10 cellular contexts compared by ENCODE assay signal in the genomic region with DNA sequence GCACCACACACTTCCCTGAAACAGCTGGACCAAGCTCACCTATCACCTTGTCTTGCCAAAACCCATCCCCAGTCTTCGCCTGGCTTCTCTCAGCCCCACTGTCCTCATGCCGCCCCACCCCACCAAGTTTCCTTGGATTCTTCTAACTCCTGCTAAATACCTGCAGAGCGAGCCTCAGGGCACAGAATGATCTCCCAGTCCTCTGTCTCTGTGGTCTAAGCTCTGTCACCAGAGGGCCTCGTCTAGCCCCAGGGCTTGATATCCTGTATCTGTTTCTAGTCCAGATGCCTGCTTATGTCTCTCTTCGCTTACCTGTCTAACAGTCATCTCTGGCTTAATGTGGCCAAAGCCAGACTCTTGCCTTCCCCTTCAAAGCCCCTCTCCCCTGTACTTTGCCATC. TPM values are rescaled to one million over a fixed set of nuclear protein-coding genes. Genes with fewer than 3 reads are reported as not detected.
DNase-seq lines count a peak whose midpoint lies in the region; ATAC-seq and TF ChIP-seq lines count a peak whose summit lies in the region.
"Had no signal": no experiment of that assay in that cellular context is flagged by ENCODE, and none has a peak within 500 bp of the region (broad histone marks: within the 10 kb centered on the region; RNA-seq: fewer than 3 reads in every experiment).

No MANE protein-coding gene starts in this region.

- no peak overlapping the region for H3K27ac ChIP-seq in Peyer's patch
- H3K27ac ChIP-seq in esophagus (ENCODE audit: low read depth in 2 of 2, low read length in 1 of 2) = peak overlapping the region; percentile 40 to 90
- H3K27ac ChIP-seq in skeletal muscle tissue (ENCODE audit: low read depth, low read length) = no peak overlapping the region

- H3K4me3 Mint-ChIP-seq in T-helper 1 cell treated with Interleukin-12 subunit alpha and Interleukin-12 subunit beta and Interleukin-4 antibody, amounts not matched to agents 30 μg/mL and 1 μg/mL, for 36 hours = no peak overlapping the region

- peaks cover 59% of the 10 kb centered on the region for H3K4me1 Mint-ChIP-seq in T-helper 1 cell treated with Interleukin-12 subunit alpha and Interleukin-12 subunit beta and Interleukin-4 antibody, amounts not matched to agents 30 μg/mL and 1 μg/mL, for 36 hours (ENCODE audit: low read depth)

- ATAC-seq in HG03175 (IDR thresholded peaks at IDR 0.05; ENCODE audit: unreplicated experiment) = no peak

- H3K4me1 ChIP-seq in Peyer's patch (peaks cover 12 to 70% (median 30%) of the 10 kb centered on the region in 4 donors), esophagus (ENCODE audit: control insufficient read depth in 2 of 2, insufficient read depth in 2 of 2, low read length in 1 of 2) (peaks cover 19 to 34% of the 10 kb centered on the region in 2 donors), skeletal muscle tissue (ENCODE audit: control insufficient read depth in 3 of 3, insufficient read depth in 3 of 3, low read length in 3 of 3) (peaks cover 58 to 72% (median 69%) of the 10 kb centered on the region in 3 donors)

- 75 to 80% methylated on average over 5 of the region's 5 CpGs for WGBS in esophagus, 2 donors

- DNase-seq in T-helper 1 cell (no peak), Peyer's patch (peak in 2 of 3 donors; percentile 36 to 46), GM19240 (ENCODE audit: insufficient read length, low spot score) (no peak), NCI-H1417 (lab: John Stamatoyannopoulos, UW) (no peak)
- DNase-seq: activated CD4-positive, CD25-positive, alpha-beta regulatory T cell; retina had no signal

- TF ChIP-seq CTCF in Peyer's patch (IDR thresholded peaks at IDR 0.05) = no peak

- H3K36me3 ChIP-seq in Peyer's patch = peaks cover 0 to 10% (median 0%) of the 10 kb centered on the region in 3 donors
- peaks cover 0 to 8% of the 10 kb centered on the region in 2 donors for H3K36me3 ChIP-seq in esophagus (ENCODE audit: control insufficient read depth in 2 of 2, insufficient read depth in 2 of 2, low read length in 1 of 2)
- peaks cover 2 to 11% (median 6%) of the 10 kb centered on the region in 3 donors for H3K36me3 ChIP-seq in skeletal muscle tissue (ENCODE audit: control insufficient read depth in 3 of 3, insufficient read depth in 3 of 3, low read length in 3 of 3)

- no peak for TF ChIP-seq POLR2A in Peyer's patch (IDR thresholded peaks at IDR 0.05)

- H3K27me3 Mint-ChIP-seq in T-helper 1 cell treated with Interleukin-12 subunit alpha and Interleukin-12 subunit beta and Interleukin-4 antibody, amounts not matched to agents 30 μg/mL and 1 μg/mL, for 36 hours (ENCODE audit: low read depth) = no peaks in the 10 kb centered on the region

- peaks cover 23% of the 10 kb centered on the region for H3K36me3 Mint-ChIP-seq in T-helper 1 cell treated with Interleukin-12 subunit alpha and Interleukin-12 subunit beta and Interleukin-4 antibody, amounts not matched to agents 30 μg/mL and 1 μg/mL, for 36 hours (ENCODE audit: low read depth)

- peak overlapping the region in 2 of 3 donors; percentile 10 to 57 for H3K9ac ChIP-seq in skeletal muscle tissue (ENCODE audit: low read depth in 1 of 3, low read length in 3 of 3)

- H3K9me3 ChIP-seq in Peyer's patch (no peaks in the 10 kb centered on the region), esophagus (ENCODE audit: control insufficient read depth in 2 of 2, insufficient read depth in 1 of 2, low read depth in 1 of 2, low read length in 1 of 2) (no peaks in the 10 kb centered on the region), skeletal muscle tissue (ENCODE audit: control insufficient read depth in 3 of 3, low read length in 3 of 3) (no peaks in the 10 kb centered on the region)

- H3K27ac Mint-ChIP-seq in T-helper 1 cell treated with Interleukin-12 subunit alpha and Interleukin-12 subunit beta and Interleukin-4 antibody, amounts not matched to agents 30 μg/mL and 1 μg/mL, for 36 hours = peak overlapping the region; percentile 60

- peaks cover 4% of the 10 kb centered on the region for H3K9me3 Mint-ChIP-seq in T-helper 1 cell treated with Interleukin-12 subunit alpha and Interleukin-12 subunit beta and Interleukin-4 antibody, amounts not matched to agents 30 μg/mL and 1 μg/mL, for 36 hours

- H3K27me3 ChIP-seq in Peyer's patch (no peaks in the 10 kb centered on the region), esophagus (ENCODE audit: control insufficient read depth in 1 of 2, insufficient read depth in 2 of 2, low read length in 2 of 2) (no peaks in the 10 kb centered on the region), skeletal muscle tissue (ENCODE audit: control insufficient read depth in 3 of 3, insufficient read depth in 3 of 3, low read length in 3 of 3) (no peaks in the 10 kb centered on the region)

- H3K4me3 ChIP-seq in Peyer's patch = no peak overlapping the region
- H3K4me3 ChIP-seq in esophagus (ENCODE audit: low read depth in 1 of 2, low read length in 2 of 2) = no peak overlapping the region
- no peak overlapping the region for H3K4me3 ChIP-seq in skeletal muscle tissue (ENCODE audit: low read length in 3 of 3)

RNA-seq across cellular contexts. Expression of a gene that starts 9.7 kb away (rescaled TPM):
- total RNA-seq in Peyer's patch = 10 to 100 TPM; 41.7 to 90.0 (median 59.2) TPM
- 10 to 100 TPM; 82.5 to 90.1 TPM for polyA plus RNA-seq in esophagus
- total RNA-seq in skeletal muscle tissue = 27.1 TPM

RNA-seq across cellular contexts. Expression of a gene that starts 12.7 kb away (rescaled TPM):
- total RNA-seq in Peyer's patch (100 to 1,000 TPM; 111 to 304 (median 229) TPM), skeletal muscle tissue (5.2 TPM)
- polyA plus RNA-seq in esophagus = 100 to 1,000 TPM; 173 to 211 TPM

Comparison
In these comparisons a context has a peak if more than half of its experiments do, and no peak if none do; other contexts are left out.
1. DNase-seq: peak in Peyer's patch (2 of 3); none in T-helper 1 cell (0 of 5), GM19240 (single experiment) and NCI-H1417 (0 of 3).
2. H3K27ac ChIP-seq: peak in esophagus (2 of 2); none in Peyer's patch (0 of 4) and skeletal muscle tissue (single experiment).
3. RNA of a gene that starts 12.7 kb away (total RNA-seq): 111 to 304 TPM in Peyer's patch; 5.2 TPM in skeletal muscle tissue (single experiment); every median in the first group is over 10 times any median in the second.